Comparison of ENCODE assay signal across 1 cellular context in genomic region chr20:58839474-58839874, GRCh38.
A peak's percentile ranks its signal among the peaks of the same experiment; 100 is the strongest.
TF ChIP-seq lines count a peak whose summit lies in the region.

No MANE protein-coding gene starts in this region.

TF ChIP-seq in H1, 55 proteins besides CTCF, POLR2A, EP300 and RAD21:
- TF ChIP-seq ZNF274 (IDR thresholded peaks at IDR 0.05; ENCODE audit: borderline replicate concordance, extremely low read depth, low read length) (no peak), CREB1 (IDR thresholded peaks at IDR 0.05) (0 out of 2 replicates have a peak, but pooled peaks have one; percentile 7), TAF1 (IDR thresholded peaks at IDR 0.05; ENCODE audit: low read depth, low read length) (peak; percentile 59; the same call in 1 of the 2 replicates), TAF7 (optimal IDR thresholded peaks at IDR 0.05; ENCODE audit: borderline replicate concordance, low read depth, low read length) (peak; percentile 86), MAX (IDR thresholded peaks at IDR 0.05) (peak; percentile 68)
